14 cellular contexts compared by ENCODE assay signal in the genomic region with DNA sequence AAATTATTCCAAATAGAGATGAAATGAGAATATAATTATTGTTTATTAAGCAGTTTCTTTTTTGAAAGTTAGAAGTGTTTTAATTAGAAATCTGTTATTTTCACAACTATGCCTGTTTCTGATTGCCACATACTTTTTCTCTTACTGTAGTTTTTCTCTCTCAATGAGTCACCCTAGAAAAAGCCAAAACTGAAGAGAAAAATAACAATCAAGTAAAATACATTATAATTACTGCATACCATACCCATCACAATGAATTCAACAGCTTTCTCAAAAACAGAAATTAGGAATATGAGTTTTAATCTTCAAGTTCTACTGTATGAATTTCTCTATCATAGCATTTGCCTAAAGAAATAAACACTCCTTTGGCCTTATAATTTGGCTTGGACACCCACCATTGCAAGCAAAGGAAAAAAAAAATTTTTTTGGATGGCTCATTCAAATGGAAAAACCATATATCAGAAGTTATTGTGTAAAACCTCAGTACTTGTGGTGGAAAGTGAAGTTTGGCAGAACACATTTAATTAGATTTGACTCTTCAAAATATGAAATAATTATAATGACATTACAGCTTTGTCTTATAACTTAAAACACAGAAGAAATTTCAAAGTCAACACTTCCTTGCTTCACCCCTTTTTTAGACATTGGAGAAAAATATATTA.
A peak's percentile ranks its signal among the peaks of the same experiment; 100 is the strongest.
DNase-seq lines count a peak whose midpoint lies in the region; FAIRE-seq and TF ChIP-seq lines count a peak whose summit lies in the region.
"Had no signal": no experiment of that assay in that cellular context is flagged by ENCODE, and none has a peak within 500 bp of the region (broad histone marks: within the 10 kb centered on the region; RNA-seq: fewer than 3 reads in every experiment).

No MANE protein-coding gene starts in this region.

- H3K4me1 ChIP-seq in HEK293 (ENCODE audit: control insufficient read depth, insufficient read depth, low read length), result no peaks in the 10 kb centered on the region; the same call in 1 of the 2 replicates
- no peaks in the 10 kb centered on the region for H3K4me1 ChIP-seq in small intestine (ENCODE audit: control insufficient read depth in 2 of 2, insufficient read depth in 1 of 2, low read depth in 1 of 2, low read length in 1 of 2)
- H3K4me1 ChIP-seq: testis had no signal

- H3K27me3 ChIP-seq in small intestine (ENCODE audit: control insufficient read depth in 2 of 2, insufficient read depth in 2 of 2, low read length in 2 of 2), result no peaks in the 10 kb centered on the region
- H3K27me3 ChIP-seq: gastroesophageal sphincter, testis had no signal

- DNase-seq in amniotic epithelial cell (ENCODE audit: low read depth), result peak; percentile 59
- peak; percentile 71 for DNase-seq in fibroblast of the aortic adventitia (ENCODE audit: low read depth)
- DNase-seq in stromal cell of bone marrow (ENCODE audit: low read depth), result peak; percentile 41
- DNase-seq in NCI-H446 (lab: John Stamatoyannopoulos, UW), result no peak
- no peak for DNase-seq in SKM-1 treated with dmso at 0.1 percent for 144 hours (lab: John Stamatoyannopoulos, UW; ENCODE audit: unreplicated experiment)
- DNase-seq in small intestine, result no peak
- DNase-seq: activated CD4-positive, alpha-beta memory T cell treated with anti-CD3 and anti-CD28 coated beads, Interleukin-2, amount 10 ng/mL, durations not matched to agents 7 days and 5 days; activated effector memory CD4-positive, alpha-beta T cell treated with anti-CD3 and anti-CD28 coated beads, Interleukin-2, amount 50 U/mL, for 16 hours; GOT3; testis had no signal

- no peak for FAIRE-seq in small intestine (lab: Jason Lieb, UNC)
- FAIRE-seq: GM12878 had no signal

- H3K27ac ChIP-seq in HEK293 (ENCODE audit: extremely low read depth, low read depth, low read length), result no peak overlapping the region
- no peak overlapping the region for H3K27ac ChIP-seq in small intestine (ENCODE audit: low read depth in 1 of 2, low read length in 1 of 2)
- H3K27ac ChIP-seq: RWPE1, testis had no signal

- H3K4me3 ChIP-seq in HEK293 (ENCODE audit: low read depth, low read length) (no peak overlapping the region), fibroblast of the aortic adventitia (ENCODE audit: low read depth, low read length) (no peak overlapping the region), small intestine (ENCODE audit: low read depth in 1 of 2, low read length in 2 of 2) (no peak overlapping the region)
- H3K4me3 ChIP-seq: gastroesophageal sphincter, GM12878, testis had no signal

- CTCF ChIA-PET in HEK293 (lab: Yijun Ruan, JAX), result interaction anchor here (0.7 kb wide), 1 partner anchor 275 kb away, joined by 3 read pairs; no protein-coding TSS in a partner anchor

- H3K9me3 ChIP-seq in HEK293 (ENCODE audit: control insufficient read depth, insufficient read depth, low read depth, low read length), result no peaks in the 10 kb centered on the region
- H3K9me3 ChIP-seq in small intestine (ENCODE audit: control insufficient read depth, low read depth), result no peaks in the 10 kb centered on the region
- H3K9me3 ChIP-seq: gastroesophageal sphincter, testis had no signal

- peaks cover 0 to 2% of the 10 kb centered on the region in 2 experiments; a peak in 1 of 3 replicates for H3K36me3 ChIP-seq in HEK293 (ENCODE audit: control insufficient read depth in 2 of 2, insufficient read depth in 1 of 2, low read length in 2 of 2)
- no peaks in the 10 kb centered on the region for H3K36me3 ChIP-seq in small intestine (ENCODE audit: control insufficient read depth in 2 of 2, insufficient read depth in 2 of 2, low read length in 2 of 2)
- H3K36me3 ChIP-seq: gastroesophageal sphincter had no signal

- POLR2A ChIA-PET in HEK293 (lab: Yijun Ruan, JAX), result no interaction called here

- no peak for TF ChIP-seq CTCF in HEK293 (tag by site-specific recombination; IDR thresholded peaks at IDR 0.05)
- TF ChIP-seq CTCF in fibroblast of the aortic adventitia (IDR thresholded peaks at IDR 0.05; ENCODE audit: insufficient read depth, low read length), result no peak

TF ChIP-seq in HEK293, 187 proteins besides CTCF, POLR2A, EP300 and RAD21:
- TF ChIP-seq MZF1 (tag by site-specific recombination; IDR thresholded peaks at IDR 0.05; ENCODE audit: borderline replicate concordance), result no peak
- TF ChIP-seq, protein P1, sequence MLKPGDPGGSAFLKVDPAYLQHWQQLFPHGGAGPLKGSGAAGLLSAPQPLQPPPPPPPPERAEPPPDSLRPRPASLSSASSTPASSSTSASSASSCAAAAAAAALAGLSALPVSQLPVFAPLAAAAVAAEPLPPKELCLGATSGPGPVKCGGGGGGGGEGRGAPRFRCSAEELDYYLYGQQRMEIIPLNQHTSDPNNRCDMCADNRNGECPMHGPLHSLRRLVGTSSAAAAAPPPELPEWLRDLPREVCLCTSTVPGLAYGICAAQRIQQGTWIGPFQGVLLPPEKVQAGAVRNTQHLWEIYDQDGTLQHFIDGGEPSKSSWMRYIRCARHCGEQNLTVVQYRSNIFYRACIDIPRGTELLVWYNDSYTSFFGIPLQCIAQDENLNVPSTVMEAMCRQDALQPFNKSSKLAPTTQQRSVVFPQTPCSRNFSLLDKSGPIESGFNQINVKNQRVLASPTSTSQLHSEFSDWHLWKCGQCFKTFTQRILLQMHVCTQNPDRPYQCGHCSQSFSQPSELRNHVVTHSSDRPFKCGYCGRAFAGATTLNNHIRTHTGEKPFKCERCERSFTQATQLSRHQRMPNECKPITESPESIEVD (tag by site-specific recombination; IDR thresholded peaks at IDR 0.05), result peak; percentile 77
- peak; percentile 43; the same call in 1 of the 2 replicates for TF ChIP-seq PRDM1 (tag by site-specific recombination; IDR thresholded peaks at IDR 0.05)

Comparison
In these comparisons a context has a peak if more than half of its experiments do, and no peak if none do; other contexts are left out.
1. DNase-seq: peak in amniotic epithelial cell (single experiment), fibroblast of the aortic adventitia (single experiment) and stromal cell of bone marrow (single experiment); none in NCI-H446 (0 of 2), SKM-1 treated with dmso at 0.1 percent for 144 hours (single experiment) and small intestine (single experiment).